Comparison of ENCODE assay signal across 37 cellular contexts in genomic region chr21:44542716-44543115, GRCh38. TPM values are rescaled to one million over a fixed set of nuclear protein-coding genes. Genes with fewer than 3 reads are reported as not detected.
"Had no signal": no experiment of that assay in that cellular context is flagged by ENCODE, and none has a peak within 500 bp of the region (broad histone marks: within the 10 kb centered on the region; RNA-seq: fewer than 3 reads in every experiment).

No MANE protein-coding gene starts in this region.

- FAIRE-seq: astrocyte, TTC549 had no signal

- H3K27ac ChIP-seq: adrenal gland, body of pancreas, brain microvascular endothelial cell, breast epithelium, VCaP had no signal

- H3K4me3 ChIP-seq: adrenal gland, body of pancreas, breast epithelium had no signal

- ATAC-seq: activated CD8-positive, alpha-beta T cell treated with anti-CD3 and anti-CD28 coated beads for 36 hours; activated naive CD4-positive, alpha-beta T cell treated with anti-CD3 and anti-CD28 coated beads, Interleukin-2, amount 50 U/mL, for 72 hours; activated T-cell treated with anti-CD3 and anti-CD28 coated beads, Interleukin-2, amount 50 U/mL, for 4 hours; activated T-cell treated with anti-CD3 and anti-CD28 coated beads, Interleukin-2, amount 50 U/mL, for 72 hours; activated T-helper 17 cell treated with anti-CD3 and anti-CD28 coated beads, Interleukin-2, amount 50 U/mL, for 72 hours; body of pancreas had no signal

- H3K4me1 ChIP-seq: adrenal gland, body of pancreas, breast epithelium had no signal

- H3K27me3 ChIP-seq: adrenal gland, brain microvascular endothelial cell had no signal

- DNase-seq: activated B cell treated with CpG ODN at 0.5 μM for 24 hours; activated CD4-positive, alpha-beta memory T cell treated with anti-CD3 and anti-CD28 coated beads for 36 hours; activated CD4-positive, alpha-beta T cell treated with anti-CD3 and anti-CD28 coated beads for 4 hours; activated CD4-positive, alpha-beta T cell treated with anti-CD3 and anti-CD28 coated beads, Interleukin-2, amount 10 ng/mL, durations not matched to agents 24 days and 14 days; activated CD4-positive, alpha-beta T cell treated with anti-CD3 and anti-CD28 coated beads, Interleukin-2, amount 50 U/mL, for 1 hour; activated CD4-positive, alpha-beta T cell treated with anti-CD3 and anti-CD28 coated beads, Interleukin-2, amount 50 U/mL, for 4 hours; activated CD4-positive, CD25-positive, alpha-beta regulatory T cell treated with anti-CD3 and anti-CD28 coated beads, Interleukin-2, amount 50 U/mL, for 72 hours; activated CD8-positive, alpha-beta memory T cell treated with anti-CD3 and anti-CD28 coated beads, Interleukin-2, amount 50 U/mL, for 4 hours; activated CD8-positive, alpha-beta T cell treated with anti-CD3 and anti-CD28 coated beads for 36 hours; activated effector memory CD4-positive, alpha-beta T cell treated with anti-CD3 and anti-CD28 coated beads, Interleukin-2, amount 50 U/mL, for 16 hours; activated gamma-delta T cell treated with Interleukin-2 at 50 U/mL for 16 hours; activated naive CD4-positive, alpha-beta T cell; activated naive CD4-positive, alpha-beta T cell treated with anti-CD3 and anti-CD28 coated beads for 36 hours; activated naive CD4-positive, alpha-beta T cell treated with anti-CD3 and anti-CD28 coated beads, Interleukin-2, amount 50 U/mL, for 16 hours; activated naive CD8-positive, alpha-beta T cell treated with anti-CD3 and anti-CD28 coated beads for 36 hours; activated T-cell treated with anti-CD3 and anti-CD28 coated beads for 4 hours; activated T-cell treated with anti-CD3 and anti-CD28 coated beads, Interleukin-2, amount 50 U/mL, for 1 hour; activated T-cell treated with anti-CD3 and anti-CD28 coated beads, Interleukin-2, amount 50 U/mL, for 4 hours; activated T-cell treated with anti-CD3 and anti-CD28 coated beads, Interleukin-2, amount 50 U/mL, for 72 hours; adrenal gland; amniotic stem cell; aorta; body of pancreas; brain microvascular endothelial cell; central memory CD4-positive, alpha-beta T cell; T-helper 2 cell; T-helper 9 cell had no signal

- H3K36me3 ChIP-seq: adrenal gland, brain microvascular endothelial cell, breast epithelium had no signal

RNA-seq across cellular contexts. Expression of gene KRTAP10-1, which starts 2.7 kb away (rescaled TPM):
- total RNA-seq: activated B cell treated with CpG ODN at 0.5 μM for 24 hours; activated CD4-positive, alpha-beta memory T cell treated with anti-CD3 and anti-CD28 coated beads for 36 hours; activated CD4-positive, alpha-beta T cell treated with anti-CD3 and anti-CD28 coated beads, Interleukin-2, amount 10 ng/mL, durations not matched to agents 24 days and 14 days; activated CD8-positive, alpha-beta memory T cell treated with anti-CD3 and anti-CD28 coated beads for 36 hours; activated CD8-positive, alpha-beta T cell treated with anti-CD3 and anti-CD28 coated beads for 36 hours; activated naive CD4-positive, alpha-beta T cell treated with anti-CD3 and anti-CD28 coated beads for 36 hours; activated naive CD4-positive, alpha-beta T cell treated with anti-CD3 and anti-CD28 coated beads, Interleukin-2, amount 50 U/mL, for 72 hours; activated naive CD8-positive, alpha-beta T cell treated with anti-CD3 and anti-CD28 coated beads for 36 hours; activated T-cell treated with anti-CD3 and anti-CD28 coated beads, Interleukin-2, amount 50 U/mL, for 4 hours; activated T-cell treated with anti-CD3 and anti-CD28 coated beads, Interleukin-2, amount 50 U/mL, for 72 hours; activated T-helper 1 cell treated with anti-CD3 and anti-CD28 coated beads, Interleukin-12 subunit alpha, Interleukin-12 subunit beta, Interleukin-2, Interleukin-4 antibody, amounts not matched to agents 30 ng/mL and 10 ng/mL and 1 ng/mL, durations not matched to agents 14 hours and 24 hours and 36 hours; activated T-helper 17 cell treated with anti-CD3 and anti-CD28 coated beads, Interleukin-2, amount 50 U/mL, for 72 hours; adrenal gland; aorta; astrocyte; body of pancreas; breast epithelium; cardiac septum; cerebellum had no signal
- polyA plus RNA-seq: adrenal gland, aorta had no signal

RNA-seq across cellular contexts. Expression of gene KRTAP10-2, which starts 8.6 kb away (rescaled TPM):
- total RNA-seq: activated B cell treated with CpG ODN at 0.5 μM for 24 hours; activated CD4-positive, alpha-beta memory T cell treated with anti-CD3 and anti-CD28 coated beads for 36 hours; activated CD4-positive, alpha-beta T cell treated with anti-CD3 and anti-CD28 coated beads, Interleukin-2, amount 10 ng/mL, durations not matched to agents 24 days and 14 days; activated CD8-positive, alpha-beta memory T cell treated with anti-CD3 and anti-CD28 coated beads for 36 hours; activated CD8-positive, alpha-beta T cell treated with anti-CD3 and anti-CD28 coated beads for 36 hours; activated naive CD4-positive, alpha-beta T cell treated with anti-CD3 and anti-CD28 coated beads for 36 hours; activated naive CD4-positive, alpha-beta T cell treated with anti-CD3 and anti-CD28 coated beads, Interleukin-2, amount 50 U/mL, for 72 hours; activated naive CD8-positive, alpha-beta T cell treated with anti-CD3 and anti-CD28 coated beads for 36 hours; activated T-cell treated with anti-CD3 and anti-CD28 coated beads, Interleukin-2, amount 50 U/mL, for 4 hours; activated T-cell treated with anti-CD3 and anti-CD28 coated beads, Interleukin-2, amount 50 U/mL, for 72 hours; activated T-helper 1 cell treated with anti-CD3 and anti-CD28 coated beads, Interleukin-12 subunit alpha, Interleukin-12 subunit beta, Interleukin-2, Interleukin-4 antibody, amounts not matched to agents 30 ng/mL and 10 ng/mL and 1 ng/mL, durations not matched to agents 14 hours and 24 hours and 36 hours; activated T-helper 17 cell treated with anti-CD3 and anti-CD28 coated beads, Interleukin-2, amount 50 U/mL, for 72 hours; adrenal gland; aorta; astrocyte; body of pancreas; breast epithelium; cardiac septum; cerebellum had no signal
- polyA plus RNA-seq: adrenal gland, aorta had no signal

RNA-seq across cellular contexts. Expression of gene KRTAP10-3, which starts 15.9 kb away (rescaled TPM):
- total RNA-seq: activated B cell treated with CpG ODN at 0.5 μM for 24 hours; activated CD4-positive, alpha-beta memory T cell treated with anti-CD3 and anti-CD28 coated beads for 36 hours; activated CD4-positive, alpha-beta T cell treated with anti-CD3 and anti-CD28 coated beads, Interleukin-2, amount 10 ng/mL, durations not matched to agents 24 days and 14 days; activated CD8-positive, alpha-beta memory T cell treated with anti-CD3 and anti-CD28 coated beads for 36 hours; activated CD8-positive, alpha-beta T cell treated with anti-CD3 and anti-CD28 coated beads for 36 hours; activated naive CD4-positive, alpha-beta T cell treated with anti-CD3 and anti-CD28 coated beads for 36 hours; activated naive CD4-positive, alpha-beta T cell treated with anti-CD3 and anti-CD28 coated beads, Interleukin-2, amount 50 U/mL, for 72 hours; activated naive CD8-positive, alpha-beta T cell treated with anti-CD3 and anti-CD28 coated beads for 36 hours; activated T-cell treated with anti-CD3 and anti-CD28 coated beads, Interleukin-2, amount 50 U/mL, for 4 hours; activated T-cell treated with anti-CD3 and anti-CD28 coated beads, Interleukin-2, amount 50 U/mL, for 72 hours; activated T-helper 1 cell treated with anti-CD3 and anti-CD28 coated beads, Interleukin-12 subunit alpha, Interleukin-12 subunit beta, Interleukin-2, Interleukin-4 antibody, amounts not matched to agents 30 ng/mL and 10 ng/mL and 1 ng/mL, durations not matched to agents 14 hours and 24 hours and 36 hours; activated T-helper 17 cell treated with anti-CD3 and anti-CD28 coated beads, Interleukin-2, amount 50 U/mL, for 72 hours; adrenal gland; aorta; astrocyte; body of pancreas; breast epithelium; cardiac septum; cerebellum had no signal
- polyA plus RNA-seq: adrenal gland, aorta had no signal

RNA-seq across cellular contexts. Expression of gene KRTAP10-4, which starts 30.8 kb away (rescaled TPM):
- total RNA-seq: activated B cell treated with CpG ODN at 0.5 μM for 24 hours; activated CD4-positive, alpha-beta memory T cell treated with anti-CD3 and anti-CD28 coated beads for 36 hours; activated CD4-positive, alpha-beta T cell treated with anti-CD3 and anti-CD28 coated beads, Interleukin-2, amount 10 ng/mL, durations not matched to agents 24 days and 14 days; activated CD8-positive, alpha-beta memory T cell treated with anti-CD3 and anti-CD28 coated beads for 36 hours; activated CD8-positive, alpha-beta T cell treated with anti-CD3 and anti-CD28 coated beads for 36 hours; activated naive CD4-positive, alpha-beta T cell treated with anti-CD3 and anti-CD28 coated beads for 36 hours; activated naive CD4-positive, alpha-beta T cell treated with anti-CD3 and anti-CD28 coated beads, Interleukin-2, amount 50 U/mL, for 72 hours; activated naive CD8-positive, alpha-beta T cell treated with anti-CD3 and anti-CD28 coated beads for 36 hours; activated T-cell treated with anti-CD3 and anti-CD28 coated beads, Interleukin-2, amount 50 U/mL, for 4 hours; activated T-cell treated with anti-CD3 and anti-CD28 coated beads, Interleukin-2, amount 50 U/mL, for 72 hours; activated T-helper 1 cell treated with anti-CD3 and anti-CD28 coated beads, Interleukin-12 subunit alpha, Interleukin-12 subunit beta, Interleukin-2, Interleukin-4 antibody, amounts not matched to agents 30 ng/mL and 10 ng/mL and 1 ng/mL, durations not matched to agents 14 hours and 24 hours and 36 hours; activated T-helper 17 cell treated with anti-CD3 and anti-CD28 coated beads, Interleukin-2, amount 50 U/mL, for 72 hours; adrenal gland; aorta; astrocyte; body of pancreas; breast epithelium; cardiac septum; cerebellum had no signal
- polyA plus RNA-seq: adrenal gland, aorta had no signal

RNA-seq across cellular contexts. Expression of gene KRTAP10-5, which starts 37.7 kb away (rescaled TPM):
- total RNA-seq: activated B cell treated with CpG ODN at 0.5 μM for 24 hours; activated CD4-positive, alpha-beta memory T cell treated with anti-CD3 and anti-CD28 coated beads for 36 hours; activated CD4-positive, alpha-beta T cell treated with anti-CD3 and anti-CD28 coated beads, Interleukin-2, amount 10 ng/mL, durations not matched to agents 24 days and 14 days; activated CD8-positive, alpha-beta memory T cell treated with anti-CD3 and anti-CD28 coated beads for 36 hours; activated CD8-positive, alpha-beta T cell treated with anti-CD3 and anti-CD28 coated beads for 36 hours; activated naive CD4-positive, alpha-beta T cell treated with anti-CD3 and anti-CD28 coated beads for 36 hours; activated naive CD4-positive, alpha-beta T cell treated with anti-CD3 and anti-CD28 coated beads, Interleukin-2, amount 50 U/mL, for 72 hours; activated naive CD8-positive, alpha-beta T cell treated with anti-CD3 and anti-CD28 coated beads for 36 hours; activated T-cell treated with anti-CD3 and anti-CD28 coated beads, Interleukin-2, amount 50 U/mL, for 4 hours; activated T-cell treated with anti-CD3 and anti-CD28 coated beads, Interleukin-2, amount 50 U/mL, for 72 hours; activated T-helper 1 cell treated with anti-CD3 and anti-CD28 coated beads, Interleukin-12 subunit alpha, Interleukin-12 subunit beta, Interleukin-2, Interleukin-4 antibody, amounts not matched to agents 30 ng/mL and 10 ng/mL and 1 ng/mL, durations not matched to agents 14 hours and 24 hours and 36 hours; activated T-helper 17 cell treated with anti-CD3 and anti-CD28 coated beads, Interleukin-2, amount 50 U/mL, for 72 hours; adrenal gland; aorta; astrocyte; body of pancreas; breast epithelium; cardiac septum; cerebellum had no signal
- polyA plus RNA-seq: adrenal gland, aorta had no signal
